Comparison of ENCODE assay signal across 20 cellular contexts in genomic region chr2:235206399-235206798, GRCh38.
"Had no signal": no experiment of that assay in that cellular context is flagged by ENCODE, and none has a peak within 500 bp of the region (broad histone marks: within the 10 kb centered on the region; RNA-seq: fewer than 3 reads in every experiment).

No MANE protein-coding gene starts in this region.

- H3K9me3 ChIP-seq: Peyer's patch had no signal

- H3K4me1 ChIP-seq: Peyer's patch had no signal

- H3K4me3 ChIP-seq: Peyer's patch had no signal

- H3K27me3 ChIP-seq: Peyer's patch had no signal

- H3K27ac ChIP-seq: Peyer's patch, WERI-Rb-1 had no signal

- H3K36me3 ChIP-seq: Peyer's patch, WERI-Rb-1 had no signal

- DNase-seq: activated CD4-positive, alpha-beta T cell treated with anti-CD3 and anti-CD28 coated beads for 36 hours; activated CD8-positive, alpha-beta memory T cell treated with anti-CD3 and anti-CD28 coated beads, Interleukin-2, amount 50 U/mL, for 4 hours; activated CD8-positive, alpha-beta T cell treated with anti-CD3 and anti-CD28 coated beads for 36 hours; activated gamma-delta T cell treated with Interleukin-2 at 50 U/mL for 16 hours; activated naive CD4-positive, alpha-beta T cell treated with anti-CD3 and anti-CD28 coated beads, Interleukin-2, amount 10 ng/mL, durations not matched to agents 7 days and 5 days; activated naive CD8-positive, alpha-beta T cell treated with anti-CD3 and anti-CD28 coated beads for 36 hours; activated T-cell treated with anti-CD3 and anti-CD28 coated beads, Interleukin-2, amount 50 U/mL, for 72 hours; anterior cingulate cortex; KBM-7; MV-4-11; NCI-H1092 treated with DMSO at 0.1 percent for 48 hours; NCI-H1417 treated with DMSO at 0.1 percent for 48 hours; NCI-H1694; NCI-H345; NCI-H510A treated with DMSO at 0.1 percent for 48 hours; NCI-H69; Peyer's patch; SHP77 treated with DMSO at 0.1 percent for 48 hours; T-helper 2 cell; WERI-Rb-1 had no signal
